In genomic region chr18:52544086-52544485, GRCh38 we compare ENCODE assay signal across 33 cellular contexts.
DNase-seq lines count a peak whose midpoint lies in the region; ATAC-seq and TF ChIP-seq lines count a peak whose summit lies in the region.
"Had no signal": no experiment of that assay in that cellular context is flagged by ENCODE, and none has a peak within 500 bp of the region (broad histone marks: within the 10 kb centered on the region; RNA-seq: fewer than 3 reads in every experiment).

No MANE protein-coding gene starts in this region.

- H3K4me3 ChIP-seq in OCI-LY3 (ENCODE audit: low read length) (no peak overlapping the region), colonic mucosa (no peak overlapping the region)
- H3K4me3 ChIP-seq: A549; BLaER1; BLaER1 treated with 17β-estradiol and CSF1 and Interleukin-3, amounts not matched to agents 10 nM and 100 nM had no signal

- no peaks in the 10 kb centered on the region for H3K9me3 ChIP-seq in OCI-LY3 (ENCODE audit: insufficient read depth, low read length)
- H3K9me3 ChIP-seq in colonic mucosa, result no peaks in the 10 kb centered on the region
- H3K9me3 ChIP-seq: A549; BE2C; BLaER1; BLaER1 treated with 17β-estradiol and CSF1 and Interleukin-3, amounts not matched to agents 10 nM and 100 nM; Caco-2 had no signal

- no peaks in the 10 kb centered on the region for H3K4me1 ChIP-seq in OCI-LY3 (ENCODE audit: low read length)
- no peaks in the 10 kb centered on the region for H3K4me1 ChIP-seq in colonic mucosa
- H3K4me1 ChIP-seq: A549; BE2C; BLaER1; BLaER1 treated with 17β-estradiol and CSF1 and Interleukin-3, amounts not matched to agents 10 nM and 100 nM; Caco-2 had no signal

- no peaks in the 10 kb centered on the region for H3K79me2 ChIP-seq in OCI-LY3 (ENCODE audit: low read length)

- H3K27me3 ChIP-seq in OCI-LY3 (ENCODE audit: low read depth, low read length), result 0 out of 2 replicates have a peak, but pooled peaks cover 2% of the 10 kb centered on the region
- no peaks in the 10 kb centered on the region for H3K27me3 ChIP-seq in colonic mucosa
- H3K27me3 ChIP-seq: BE2C, BLaER1 had no signal

- TF ChIP-seq CTCF in OCI-LY3 (IDR thresholded peaks at IDR 0.05; ENCODE audit: low read depth, low read length) (no peak), colonic mucosa (IDR thresholded peaks at IDR 0.05) (no peak)

- intact Hi-C loops in colonic mucosa (cut with DNase I), result no loop called here

- no peak overlapping the region for H3K27ac ChIP-seq in OCI-LY3 (ENCODE audit: low read length)
- no peak overlapping the region for H3K27ac ChIP-seq in colonic mucosa
- H3K27ac ChIP-seq: 22Rv1; A549; BLaER1; BLaER1 treated with 17β-estradiol and CSF1 and Interleukin-3, amounts not matched to agents 10 nM and 100 nM; C4-2B had no signal

- H4K20me1 ChIP-seq in OCI-LY3 (ENCODE audit: insufficient read depth, low read length), result no peaks in the 10 kb centered on the region
- H4K20me1 ChIP-seq: BLaER1; BLaER1 treated with 17β-estradiol and CSF1 and Interleukin-3, amounts not matched to agents 10 nM and 100 nM had no signal

- H2AFZ ChIP-seq in OCI-LY3 (ENCODE audit: low read depth, low read length), result 0 out of 2 replicates have a peak overlapping the region, but pooled peaks have one; percentile 12

- in situ Hi-C loops in G401 (cut with HindIII; ENCODE audit: low sequenced_read_pairs), result no loop called here

- no peak overlapping the region for H3K4me2 ChIP-seq in OCI-LY3 (ENCODE audit: low read length)
- H3K4me2 ChIP-seq: A549; BLaER1; BLaER1 treated with 17β-estradiol and CSF1 and Interleukin-3, amounts not matched to agents 10 nM and 100 nM had no signal

- H3K9ac ChIP-seq in OCI-LY3 (ENCODE audit: low read length) (no peak overlapping the region), colonic mucosa (ENCODE audit: low read depth in 2 of 2, low read length in 2 of 2) (no peak overlapping the region)
- H3K9ac ChIP-seq: BLaER1; BLaER1 treated with 17β-estradiol and CSF1 and Interleukin-3, amounts not matched to agents 10 nM and 100 nM had no signal

- no peak for ATAC-seq in GM19324 (IDR thresholded peaks at IDR 0.05; ENCODE audit: low FRiP score, unreplicated experiment)
- ATAC-seq: A549; CD8-positive, alpha-beta T cell had no signal

- H3K36me3 ChIP-seq in OCI-LY3 (replicated peaks; ENCODE audit: low read depth, low read length) (no peaks in the 10 kb centered on the region), colonic mucosa (no peaks in the 10 kb centered on the region)
- H3K36me3 ChIP-seq: BE2C; BLaER1; BLaER1 treated with 17β-estradiol and CSF1 and Interleukin-3, amounts not matched to agents 10 nM and 100 nM had no signal

- peak; percentile 70 for DNase-seq in G401 (ENCODE audit: low spot score)
- DNase-seq in cerebellar cortex (ENCODE audit: low spot score), result peak; percentile 62
- peak; percentile 36 for DNase-seq in cerebellum (ENCODE audit: low spot score)
- no peak for DNase-seq in HPDE6-E6E7 (ENCODE audit: extremely low spot score)
- no peak for DNase-seq in colonic mucosa
- no peak for DNase-seq in NCI-H69 (lab: John Stamatoyannopoulos, UW)
- DNase-seq: 8988T; ACHN; AML-193; BE2C; C1 segment of cervical spinal cord; Caco-2; Calu3; CD4-positive, alpha-beta memory T cell; CD4-positive, alpha-beta T cell; CD4-positive, CD25-positive, alpha-beta regulatory T cell; CD8-positive, alpha-beta memory T cell; CD8-positive, alpha-beta T cell; COR-L47; DMS 273 treated with DMSO at 0.1 percent for 48 hours; DMS153; DMS53; DMS79; DMS79 treated with DMSO at 0.1 percent for 48 hours; DND-41; EL had no signal

Comparison
In these comparisons a context has a peak if more than half of its experiments do, and no peak if none do; other contexts are left out.
1. DNase-seq: peak in G401 (single experiment), cerebellar cortex (single experiment) and cerebellum (single experiment); none in HPDE6-E6E7 (single experiment), colonic mucosa (single experiment) and NCI-H69 (single experiment).